10 cellular contexts compared by ENCODE assay signal in genomic region chr4:153241970-153242847, GRCh38. TPM values are rescaled to one million over a fixed set of nuclear protein-coding genes. Genes with fewer than 3 reads are reported as not detected.
DNase-seq lines count a peak whose midpoint lies in the region; ATAC-seq and TF ChIP-seq lines count a peak whose summit lies in the region.
"Had no signal": no experiment of that assay in that cellular context is flagged by ENCODE, and none has a peak within 500 bp of the region (broad histone marks: within the 10 kb centered on the region; RNA-seq: fewer than 3 reads in every experiment).

No MANE protein-coding gene starts in this region.

- peak overlapping the region in 7 of 8 donors; percentile 53 to 72 (median 65) for H3K27ac ChIP-seq in spleen
- no peak overlapping the region for H3K27ac ChIP-seq in naive thymus-derived CD4-positive, alpha-beta T cell (ENCODE audit: low read depth, low read length)

- no peak for TF ChIP-seq POLR2A in spleen (IDR thresholded peaks at IDR 0.05)

- WGBS in spleen, 5 donors: 47 to 61% (median 54%) methylated on average over 13 of the region's 13 CpGs

- intact Hi-C loops in spleen (cut with DNase I; ENCODE audit: low total_unique reads): no loop called here
- intact Hi-C loops in naive thymus-derived CD4-positive, alpha-beta T cell (cut with micrococcal nuclease): loop anchor here (10.0 kb wide), 2 partner anchors 223 to 457 kb away; partner anchors contain the start of gene TMEM131L (in 1 of the 2)

- H3K4me1 Mint-ChIP-seq in naive thymus-derived CD4-positive, alpha-beta T cell: peaks cover 0 to 7% (median 2%) of the 10 kb centered on the region in 7 donors

- CTCF ChIA-PET in naive thymus-derived CD4-positive, alpha-beta T cell (lab: Charles Lee): no interaction called here

- H3K4me1 ChIP-seq in spleen: peaks cover 5 to 38% (median 9%) of the 10 kb centered on the region in 6 donors
- H3K4me1 ChIP-seq in HAP-1: peaks cover 25% of the 10 kb centered on the region
- H3K4me1 ChIP-seq in naive thymus-derived CD4-positive, alpha-beta T cell (ENCODE audit: control insufficient read depth in 2 of 2, insufficient read depth in 2 of 2, low read length in 2 of 2): no peaks in the 10 kb centered on the region

- H3K9me3 ChIP-seq in spleen: no peaks in the 10 kb centered on the region
- no peaks in the 10 kb centered on the region; the same call in 1 of the 2 replicates for H3K9me3 ChIP-seq in HAP-1
- no peaks in the 10 kb centered on the region for H3K9me3 ChIP-seq in naive thymus-derived CD4-positive, alpha-beta T cell (ENCODE audit: control insufficient read depth in 2 of 3, low read length in 3 of 3)

- H3K27me3 ChIP-seq in spleen (replicated peaks in 1 of 7) (no peaks in the 10 kb centered on the region), HAP-1 (ENCODE audit: low read depth) (no peaks in the 10 kb centered on the region)
- no peaks in the 10 kb centered on the region for H3K27me3 ChIP-seq in naive thymus-derived CD4-positive, alpha-beta T cell (ENCODE audit: control insufficient read depth in 2 of 2, insufficient read depth in 2 of 2, low read length in 2 of 2)

- H3K4me3 ChIP-seq in fibroblast of villous mesenchyme (ENCODE audit: low read depth, low read length) (no peak overlapping the region), spleen (no peak overlapping the region), HAP-1 (no peak overlapping the region)
- no peak overlapping the region for H3K4me3 ChIP-seq in naive thymus-derived CD4-positive, alpha-beta T cell (ENCODE audit: low read length)
- H3K4me3 ChIP-seq: lung had no signal

- H3K9me3 Mint-ChIP-seq in naive thymus-derived CD4-positive, alpha-beta T cell: peaks cover 0 to 3% (median 0%) of the 10 kb centered on the region in 11 donors

- no peak for ATAC-seq in naive thymus-derived CD4-positive, alpha-beta T cell

- H3K36me3 ChIP-seq in spleen (no peaks in the 10 kb centered on the region), HAP-1 (replicated peaks) (peaks cover 22% of the 10 kb centered on the region)
- H3K36me3 ChIP-seq in naive thymus-derived CD4-positive, alpha-beta T cell (ENCODE audit: control insufficient read depth in 2 of 3, insufficient read depth in 3 of 3, low read length in 3 of 3): no peaks in the 10 kb centered on the region

- in situ Hi-C loops in HAP-1 (cut with MboI; ENCODE audit: low sequenced_read_pairs): no loop called here

- POLR2A ChIA-PET in naive thymus-derived CD4-positive, alpha-beta T cell (lab: Charles Lee): interaction anchor here (0.5 kb wide), 1 partner anchor 1604 kb away, joined by 3 read pairs; no protein-coding TSS in a partner anchor

- H3K27me3 Mint-ChIP-seq in naive thymus-derived CD4-positive, alpha-beta T cell: peaks cover 0 to 4% (median 0%) of the 10 kb centered on the region in 5 donors

- no peak overlapping the region for H3K4me3 Mint-ChIP-seq in naive thymus-derived CD4-positive, alpha-beta T cell

- DNase-seq in NCI-H146 (lab: John Stamatoyannopoulos, UW) (peak; percentile 24), NCI-H146 treated with DMSO at 0.1 percent for 48 hours (lab: John Stamatoyannopoulos, UW; ENCODE audit: unreplicated experiment) (no peak), NCI-H2171 treated with DMSO at 0.1 percent for 48 hours (lab: John Stamatoyannopoulos, UW) (peak; percentile 63), fibroblast of villous mesenchyme (ENCODE audit: low read depth) (peak; percentile 96), spleen (no peak), HAP-1 (ENCODE audit: low spot score in 2 of 2) (no peak)
- no peak for DNase-seq in stimulated activated naive CD4-positive, alpha-beta T cell (lab: John Stamatoyannopoulos, UW)
- no peak for DNase-seq in naive thymus-derived CD4-positive, alpha-beta T cell
- DNase-seq: effector CD4-positive, alpha-beta T cell had no signal

- TF ChIP-seq CTCF in fibroblast of villous mesenchyme (IDR thresholded peaks at IDR 0.05; ENCODE audit: insufficient read depth, low read depth, low read length) (peak; percentile 11), spleen (IDR thresholded peaks at IDR 0.05 in 8 of 11, conservative IDR thresholded peaks at IDR 0.05 in 3 of 11) (peak in 1 of 11 experiments; percentile 8)

- no peak overlapping the region for H3K27ac Mint-ChIP-seq in naive thymus-derived CD4-positive, alpha-beta T cell

- H3K36me3 Mint-ChIP-seq in naive thymus-derived CD4-positive, alpha-beta T cell: peaks cover 0 to 6% (median 0%) of the 10 kb centered on the region in 5 donors

RNA-seq across cellular contexts. Expression of gene TRIM2, which starts 38.0 kb away (rescaled TPM):
- 35.1 and 38.0 TPM in 2 replicates for total RNA-seq in fibroblast of villous mesenchyme
- total RNA-seq in spleen: 10 to 100 TPM; 28.1 to 77.9 (median 59.1) TPM
- 10 to 100 TPM in 1 of 3 donors, 1 to 10 TPM in 2; 3.2 to 13.3 (median 4.7) TPM for polyA plus RNA-seq in spleen
- total RNA-seq in naive thymus-derived CD4-positive, alpha-beta T cell: 1 to 10 TPM in 4 of 5 experiments, under 1 TPM in 1; 0.12 to 3.9 (median 2.3) TPM
- 1 to 10 TPM in 1 of 2 donors, under 1 TPM in 1; 0.86 to 1.7 TPM for polyA plus RNA-seq in naive thymus-derived CD4-positive, alpha-beta T cell

Comparison
In these comparisons a context has a peak if more than half of its experiments do, and no peak if none do; other contexts are left out.
1. DNase-seq: peak in NCI-H146 (single experiment), NCI-H2171 treated with DMSO at 0.1 percent for 48 hours (single experiment) and fibroblast of villous mesenchyme (single experiment); none in NCI-H146 treated with DMSO at 0.1 percent for 48 hours (single experiment), spleen (single experiment), stimulated activated naive CD4-positive, alpha-beta T cell (0 of 6), HAP-1 (0 of 2) and naive thymus-derived CD4-positive, alpha-beta T cell (0 of 9).